Comparison of ENCODE assay signal across 19 cellular contexts in genomic region chr2:156748238-156748637, GRCh38.
"Had no signal": no experiment of that assay in that cellular context is flagged by ENCODE, and none has a peak within 500 bp of the region (broad histone marks: within the 10 kb centered on the region; RNA-seq: fewer than 3 reads in every experiment).

No MANE protein-coding gene starts in this region.

- H3K36me3 ChIP-seq: colonic mucosa, lower lobe of right lung, thyroid gland had no signal

- H3K9me3 ChIP-seq: body of pancreas, colonic mucosa, lower lobe of right lung, thyroid gland had no signal

- FAIRE-seq: keratinocyte had no signal

- H3K27me3 Mint-ChIP-seq: activated CD4-positive, alpha-beta memory T cell treated with anti-CD3 and anti-CD28 coated beads for 36 hours; activated naive CD8-positive, alpha-beta T cell treated with anti-CD3 and anti-CD28 coated beads, Interleukin-2, amount 10 ng/mL, durations not matched to agents 7 days and 5 days had no signal

- H3K4me1 ChIP-seq: body of pancreas, colonic mucosa, foreskin keratinocyte, lower lobe of right lung, thyroid gland had no signal

- H3K4me3 Mint-ChIP-seq: activated CD4-positive, alpha-beta memory T cell treated with anti-CD3 and anti-CD28 coated beads for 36 hours; activated CD4-positive, alpha-beta T cell treated with anti-CD3 and anti-CD28 coated beads for 36 hours; activated naive CD8-positive, alpha-beta T cell treated with anti-CD3 and anti-CD28 coated beads, Interleukin-2, amount 10 ng/mL, durations not matched to agents 7 days and 5 days; activated T-helper 17 cell treated with anti-CD3 and anti-CD28 coated beads, Interleukin-2, amount 50 U/mL, for 72 hours; endodermal cell; nephron progenitor cell; WTC11 had no signal

- H3K36me3 Mint-ChIP-seq: activated CD4-positive, alpha-beta memory T cell treated with anti-CD3 and anti-CD28 coated beads for 36 hours; activated naive CD8-positive, alpha-beta T cell treated with anti-CD3 and anti-CD28 coated beads, Interleukin-2, amount 10 ng/mL, durations not matched to agents 7 days and 5 days; WTC11 had no signal

- H3K27ac Mint-ChIP-seq: activated CD4-positive, alpha-beta memory T cell treated with anti-CD3 and anti-CD28 coated beads for 36 hours; activated CD4-positive, alpha-beta T cell treated with anti-CD3 and anti-CD28 coated beads for 36 hours; activated naive CD8-positive, alpha-beta T cell treated with anti-CD3 and anti-CD28 coated beads, Interleukin-2, amount 10 ng/mL, durations not matched to agents 7 days and 5 days; activated T-helper 17 cell treated with anti-CD3 and anti-CD28 coated beads, Interleukin-2, amount 50 U/mL, for 72 hours; endodermal cell; nephron progenitor cell; WTC11 had no signal

- ATAC-seq: activated CD4-positive, alpha-beta T cell treated with anti-CD3 and anti-CD28 coated beads for 36 hours; activated T-helper 17 cell treated with anti-CD3 and anti-CD28 coated beads, Interleukin-2, amount 50 U/mL, for 72 hours; body of pancreas; foreskin keratinocyte; lower lobe of right lung; WTC11 had no signal

- H3K27me3 ChIP-seq: body of pancreas, colonic mucosa, foreskin keratinocyte, thyroid gland had no signal

- H3K9me3 Mint-ChIP-seq: activated CD4-positive, alpha-beta memory T cell treated with anti-CD3 and anti-CD28 coated beads for 36 hours; activated naive CD8-positive, alpha-beta T cell treated with anti-CD3 and anti-CD28 coated beads, Interleukin-2, amount 10 ng/mL, durations not matched to agents 7 days and 5 days; nephron progenitor cell; WTC11 had no signal

- H3K4me3 ChIP-seq: body of pancreas, colonic mucosa, lower lobe of right lung, thyroid gland had no signal

- DNase-seq: activated CD4-positive, alpha-beta memory T cell treated with anti-CD3 and anti-CD28 coated beads for 36 hours; activated CD4-positive, alpha-beta T cell treated with anti-CD3 and anti-CD28 coated beads for 36 hours; activated naive CD4-positive, alpha-beta T cell treated with Interleukin-2 at 50 U/mL for 16 hours; activated naive CD8-positive, alpha-beta T cell treated with anti-CD3 and anti-CD28 coated beads, Interleukin-2, amount 10 ng/mL, durations not matched to agents 7 days and 5 days; activated T-cell treated with anti-CD3 and anti-CD28 coated beads, Interleukin-2, amount 50 U/mL, for 1 hour; body of pancreas; colonic mucosa; endodermal cell; foreskin keratinocyte; lower lobe of right lung; nephron progenitor cell; occipital lobe; stimulated activated CD4-positive, alpha-beta T cell treated with anti-CD3 and anti-CD28 coated beads, Interleukin-2, amount 100 ng/mL, for 24 hours; stimulated activated naive CD4-positive, alpha-beta T cell treated with Interleukin-2 at 50 U/mL for 16 hours; thyroid gland had no signal

- H3K27ac ChIP-seq: body of pancreas, colonic mucosa, epithelial cell of prostate, foreskin keratinocyte, lower lobe of right lung, thyroid gland had no signal

- H3K4me1 Mint-ChIP-seq: activated CD4-positive, alpha-beta T cell treated with anti-CD3 and anti-CD28 coated beads for 36 hours; activated naive CD8-positive, alpha-beta T cell treated with anti-CD3 and anti-CD28 coated beads, Interleukin-2, amount 10 ng/mL, durations not matched to agents 7 days and 5 days; activated T-helper 17 cell treated with anti-CD3 and anti-CD28 coated beads, Interleukin-2, amount 50 U/mL, for 72 hours; nephron progenitor cell had no signal
